Comparison of ENCODE assay signal across 15 cellular contexts in genomic region chr17:2366747-2367494, GRCh38. TPM values are rescaled to one million over a fixed set of nuclear protein-coding genes. Genes with fewer than 3 reads are reported as not detected.
A peak's percentile ranks its signal among the peaks of the same experiment; 100 is the strongest.
DNase-seq lines count a peak whose midpoint lies in the region; ATAC-seq and TF ChIP-seq lines count a peak whose summit lies in the region.
"Had no signal": no experiment of that assay in that cellular context is flagged by ENCODE, and none has a peak within 500 bp of the region (broad histone marks: within the 10 kb centered on the region; RNA-seq: fewer than 3 reads in every experiment).

No MANE protein-coding gene starts in this region.

- H3K4me1 Mint-ChIP-seq in nephron progenitor cell: peaks cover 15% of the 10 kb centered on the region
- H3K4me1 Mint-ChIP-seq in stimulated activated effector memory CD8-positive, alpha-beta T cell treated with anti-CD3 and anti-CD28 coated beads, Interleukin-12 subunit alpha, Interleukin-12 subunit beta, amount 100 ng/mL, for 72 hours: no peaks in the 10 kb centered on the region

- peaks cover 5% of the 10 kb centered on the region for H3K36me3 Mint-ChIP-seq in nephron progenitor cell (ENCODE audit: low read depth)
- peaks cover 17% of the 10 kb centered on the region for H3K36me3 Mint-ChIP-seq in stimulated activated effector memory CD8-positive, alpha-beta T cell treated with anti-CD3 and anti-CD28 coated beads, Interleukin-12 subunit alpha, Interleukin-12 subunit beta, amount 100 ng/mL, for 72 hours

- TF ChIP-seq CTCF in nephron progenitor cell (IDR thresholded peaks at IDR 0.05): peak; percentile 49

- H3K9me3 Mint-ChIP-seq in nephron progenitor cell: no peaks in the 10 kb centered on the region
- no peaks in the 10 kb centered on the region for H3K9me3 Mint-ChIP-seq in stimulated activated effector memory CD8-positive, alpha-beta T cell treated with anti-CD3 and anti-CD28 coated beads, Interleukin-12 subunit alpha, Interleukin-12 subunit beta, amount 100 ng/mL, for 72 hours
- H3K9me3 Mint-ChIP-seq: activated T-cell treated with anti-CD3 and anti-CD28 coated beads, Interleukin-2, amount 50 U/mL, for 24 hours; CD8-positive, alpha-beta T cell; naive B cell had no signal

- no peak overlapping the region for H3K27ac Mint-ChIP-seq in nephron progenitor cell
- no peak overlapping the region for H3K27ac Mint-ChIP-seq in stimulated activated effector memory CD8-positive, alpha-beta T cell treated with anti-CD3 and anti-CD28 coated beads, Interleukin-12 subunit alpha, Interleukin-12 subunit beta, amount 100 ng/mL, for 72 hours
- H3K27ac Mint-ChIP-seq: activated T-cell treated with anti-CD3 and anti-CD28 coated beads, Interleukin-2, amount 50 U/mL, for 24 hours; CD8-positive, alpha-beta T cell; naive B cell had no signal

- DNase-seq in COLO668 (lab: John Stamatoyannopoulos, UW; ENCODE audit: unreplicated experiment) (peak; percentile 2), NCI-H460 (ENCODE audit: extremely low read depth, low read depth) (peak; percentile 23), ecto neural progenitor cell (ENCODE audit: low spot score) (peak; percentile 78), nephron progenitor cell (peak; percentile 56), activated T-cell treated with anti-CD3 and anti-CD28 coated beads for 4 hours (no peak)
- DNase-seq in stimulated activated effector memory CD8-positive, alpha-beta T cell treated with anti-CD3 and anti-CD28 coated beads, Interleukin-12 subunit alpha, Interleukin-12 subunit beta, amount 100 ng/mL, for 72 hours (ENCODE audit: low spot score in 2 of 2): no peak
- DNase-seq in activated CD4-positive, alpha-beta T cell treated with anti-CD3 and anti-CD28 coated beads, Interleukin-2, amount 50 U/mL, for 48 hours: no peak
- DNase-seq: activated CD4-positive, alpha-beta T cell treated with anti-CD3 and anti-CD28 coated beads for 4 hours; activated T-cell treated with anti-CD3 and anti-CD28 coated beads, Interleukin-2, amount 50 U/mL, for 24 hours; CD8-positive, alpha-beta T cell; naive B cell; NCI-H2171 treated with DMSO at 0.1 percent for 48 hours had no signal

- H3K27me3 Mint-ChIP-seq in nephron progenitor cell (ENCODE audit: low read depth, poor library complexity): peaks cover 3% of the 10 kb centered on the region
- H3K27me3 Mint-ChIP-seq: activated T-cell treated with anti-CD3 and anti-CD28 coated beads, Interleukin-2, amount 50 U/mL, for 24 hours; naive B cell had no signal

- H3K4me3 Mint-ChIP-seq in nephron progenitor cell: no peak overlapping the region
- no peak overlapping the region for H3K4me3 Mint-ChIP-seq in stimulated activated effector memory CD8-positive, alpha-beta T cell treated with anti-CD3 and anti-CD28 coated beads, Interleukin-12 subunit alpha, Interleukin-12 subunit beta, amount 100 ng/mL, for 72 hours
- H3K4me3 Mint-ChIP-seq: activated T-cell treated with anti-CD3 and anti-CD28 coated beads, Interleukin-2, amount 50 U/mL, for 24 hours; CD8-positive, alpha-beta T cell had no signal

- ATAC-seq in stimulated activated effector memory CD8-positive, alpha-beta T cell treated with anti-CD3 and anti-CD28 coated beads, Interleukin-12 subunit alpha, Interleukin-12 subunit beta, amount 100 ng/mL, for 72 hours: no peak
- ATAC-seq in HG03342 (IDR thresholded peaks at IDR 0.05; ENCODE audit: unreplicated experiment): no peak
- ATAC-seq: CD8-positive, alpha-beta T cell; left lobe of liver; sciatic nerve had no signal

RNA-seq across cellular contexts. Expression of gene SGSM2, which starts 29.6 kb away (rescaled TPM):
- 19.1 and 19.4 TPM in 2 replicates for total RNA-seq in NCI-H460 (2014; rRNA removed; shearing (Covaris generic))
- polyA plus RNA-seq in NCI-H460 (2014; cell fraction: nucleus; rRNA removed): 161 and 205 TPM in 2 replicates

RNA-seq across cellular contexts. Expression of gene TSR1, which starts 30.7 kb away (rescaled TPM):
- total RNA-seq in NCI-H460 (2014; rRNA removed; shearing (Covaris generic)): 39.9 and 50.1 TPM in 2 replicates
- polyA plus RNA-seq in NCI-H460 (2014; cell fraction: nucleus; rRNA removed): 100 and 115 TPM in 2 replicates

RNA-seq across cellular contexts. Expression of gene MNT, which starts 33.9 kb away (rescaled TPM):
- 8.0 and 10.1 TPM in 2 replicates for total RNA-seq in NCI-H460 (2014; rRNA removed; shearing (Covaris generic))
- 21.5 and 27.3 TPM in 2 replicates for polyA plus RNA-seq in NCI-H460 (2014; cell fraction: nucleus; rRNA removed)

Comparison
In these comparisons a context has a peak if more than half of its experiments do, and no peak if none do; other contexts are left out.
1. DNase-seq: peak in COLO668 (single experiment), NCI-H460 (single experiment), ecto neural progenitor cell (single experiment) and nephron progenitor cell (single experiment); none in stimulated activated effector memory CD8-positive, alpha-beta T cell treated with anti-CD3 and anti-CD28 coated beads, Interleukin-12 subunit alpha, Interleukin-12 subunit beta, amount 100 ng/mL, for 72 hours (0 of 2), activated CD4-positive, alpha-beta T cell treated with anti-CD3 and anti-CD28 coated beads, Interleukin-2, amount 50 U/mL, for 48 hours (0 of 2) and activated T-cell treated with anti-CD3 and anti-CD28 coated beads for 4 hours (single experiment).